In genomic region chr22:31586137-31586920, GRCh38 we compare ENCODE assay signal across 11 cellular contexts.
DNase-seq lines count a peak whose midpoint lies in the region; ATAC-seq and TF ChIP-seq lines count a peak whose summit lies in the region.
"Had no signal": no experiment of that assay in that cellular context is flagged by ENCODE, and none has a peak within 500 bp of the region (broad histone marks: within the 10 kb centered on the region; RNA-seq: fewer than 3 reads in every experiment).

No MANE protein-coding gene starts in this region.

- H3K9ac ChIP-seq in subcutaneous abdominal adipose tissue (ENCODE audit: low read length in 5 of 5) (no peak overlapping the region), SK-N-SH (no peak overlapping the region)

- no peak for TF ChIP-seq POLR2A in esophagus squamous epithelium (IDR thresholded peaks at IDR 0.05)

- H3F3A ChIP-seq in SK-N-SH (replicated peaks; ENCODE audit: insufficient read depth) = peaks cover 5% of the 10 kb centered on the region

- no peaks in the 10 kb centered on the region for H3K27me3 Mint-ChIP-seq in activated naive CD4-positive, alpha-beta T cell treated with anti-CD3 and anti-CD28 coated beads, Interleukin-2, amount 50 U/mL, for 24 hours
- H3K27me3 Mint-ChIP-seq in activated naive CD8-positive, alpha-beta T cell treated with anti-CD3 and anti-CD28 coated beads for 36 hours = no peaks in the 10 kb centered on the region
- H3K27me3 Mint-ChIP-seq in progenitor cell of endocrine pancreas = no peaks in the 10 kb centered on the region
- H3K27me3 Mint-ChIP-seq: IgD-negative memory B cell had no signal

- H3K27ac ChIP-seq in subcutaneous abdominal adipose tissue (ENCODE audit: low read depth, low read length) (peak overlapping the region; percentile 77), esophagus squamous epithelium (no peak overlapping the region), SK-N-SH (ENCODE audit: low read depth in 2 of 2, low read length in 1 of 2) (no peak overlapping the region)

- no peaks in the 10 kb centered on the region for H3K9me2 ChIP-seq in SK-N-SH

- intact Hi-C loops in left cardiac atrium (cut with DNase I) = no loop called here
- intact Hi-C loops in esophagus squamous epithelium (cut with DNase I) = no loop called here

- TF ChIP-seq EP300 in SK-N-SH (IDR thresholded peaks at IDR 0.05; ENCODE audit: borderline replicate concordance in 1 of 2, low read depth in 1 of 2, low read length in 1 of 2) = no peak

- H4K20me1 ChIP-seq in SK-N-SH (ENCODE audit: insufficient read depth) = no peaks in the 10 kb centered on the region

- peaks cover 12% of the 10 kb centered on the region for H3K36me3 Mint-ChIP-seq in activated naive CD4-positive, alpha-beta T cell treated with anti-CD3 and anti-CD28 coated beads, Interleukin-2, amount 50 U/mL, for 24 hours
- H3K36me3 Mint-ChIP-seq in activated naive CD8-positive, alpha-beta T cell treated with anti-CD3 and anti-CD28 coated beads for 36 hours = peaks cover 35% of the 10 kb centered on the region
- H3K36me3 Mint-ChIP-seq in progenitor cell of endocrine pancreas (ENCODE audit: insufficient read depth) = peaks cover 16% of the 10 kb centered on the region

- H3K36me3 ChIP-seq in subcutaneous abdominal adipose tissue (ENCODE audit: control insufficient read depth in 5 of 5, insufficient read depth in 5 of 5, low read length in 5 of 5) (peaks cover 3 to 37% (median 20%) of the 10 kb centered on the region in 5 donors), esophagus squamous epithelium (peaks cover 0 to 57% (median 5%) of the 10 kb centered on the region in 3 donors), SK-N-SH (replicated peaks in 1 of 2; ENCODE audit: control insufficient read depth in 1 of 2, insufficient read depth in 2 of 2, low read length in 1 of 2) (peaks cover 24 to 29% of the 10 kb centered on the region in 2 experiments)

- TF ChIP-seq RAD21 in SK-N-SH (IDR thresholded peaks at IDR 0.05; ENCODE audit: low read length) = no peak

- H3K27ac Mint-ChIP-seq in activated naive CD4-positive, alpha-beta T cell treated with anti-CD3 and anti-CD28 coated beads, Interleukin-2, amount 50 U/mL, for 24 hours = peak overlapping the region; percentile 92
- H3K27ac Mint-ChIP-seq in activated naive CD8-positive, alpha-beta T cell treated with anti-CD3 and anti-CD28 coated beads for 36 hours = peak overlapping the region; percentile 16
- H3K27ac Mint-ChIP-seq in progenitor cell of endocrine pancreas = no peak overlapping the region

- H3K4me3 ChIP-seq in subcutaneous abdominal adipose tissue (ENCODE audit: low read depth in 1 of 5, low read length in 5 of 5) (no peak overlapping the region), esophagus squamous epithelium (no peak overlapping the region), SK-N-SH (ENCODE audit: low read depth in 2 of 2, low read length in 1 of 2) (no peak overlapping the region)

- no peaks in the 10 kb centered on the region for H3K27me3 ChIP-seq in subcutaneous abdominal adipose tissue (ENCODE audit: control insufficient read depth in 5 of 5, insufficient read depth in 4 of 5, low read length in 5 of 5)
- H3K27me3 ChIP-seq in esophagus squamous epithelium = no peaks in the 10 kb centered on the region
- H3K27me3 ChIP-seq in SK-N-SH (ENCODE audit: insufficient read depth) = no peaks in the 10 kb centered on the region

- CTCF ChIA-PET in SK-N-SH (lab: Yijun Ruan, JAX) = interaction anchor here (0.9 kb wide), 1 partner anchor 37 kb away, joined by 5 read pairs; no protein-coding TSS in a partner anchor

- peak; percentile 71 to 76 for ATAC-seq in left cardiac atrium

- no peak for DNase-seq in activated naive CD4-positive, alpha-beta T cell treated with Interleukin-2 at 50 U/mL for 16 hours
- no peak for DNase-seq in activated naive CD8-positive, alpha-beta T cell treated with anti-CD3 and anti-CD28 coated beads for 36 hours
- DNase-seq in left cardiac atrium (no peak), esophagus squamous epithelium (lab: John Stamatoyannopoulos, UW) (no peak), SK-N-SH (no peak), progenitor cell of endocrine pancreas (ENCODE audit: low spot score, unreplicated experiment) (no peak)
- DNase-seq: NCI-H2171 had no signal

- TF ChIP-seq CTCF in esophagus squamous epithelium (IDR thresholded peaks at IDR 0.05) (no peak), SK-N-SH (IDR thresholded peaks at IDR 0.05) (no peak), progenitor cell of endocrine pancreas (IDR thresholded peaks at IDR 0.05; ENCODE audit: unreplicated experiment) (no peak)

- H3K9me3 Mint-ChIP-seq in activated naive CD4-positive, alpha-beta T cell treated with anti-CD3 and anti-CD28 coated beads, Interleukin-2, amount 50 U/mL, for 24 hours = no peaks in the 10 kb centered on the region
- H3K9me3 Mint-ChIP-seq in activated naive CD8-positive, alpha-beta T cell treated with anti-CD3 and anti-CD28 coated beads for 36 hours = no peaks in the 10 kb centered on the region
- H3K9me3 Mint-ChIP-seq in progenitor cell of endocrine pancreas (ENCODE audit: low read depth) = no peaks in the 10 kb centered on the region
- H3K9me3 Mint-ChIP-seq: IgD-negative memory B cell, neural crest cell had no signal

- H2AFZ ChIP-seq in SK-N-SH (ENCODE audit: low read depth) = no peak overlapping the region

- peak overlapping the region; percentile 6 for H3K4me3 Mint-ChIP-seq in activated naive CD4-positive, alpha-beta T cell treated with anti-CD3 and anti-CD28 coated beads, Interleukin-2, amount 50 U/mL, for 24 hours
- no peak overlapping the region for H3K4me3 Mint-ChIP-seq in activated naive CD8-positive, alpha-beta T cell treated with anti-CD3 and anti-CD28 coated beads for 36 hours
- no peak overlapping the region for H3K4me3 Mint-ChIP-seq in progenitor cell of endocrine pancreas (ENCODE audit: low read depth)
- H3K4me3 Mint-ChIP-seq: IgD-negative memory B cell, neural crest cell had no signal

- peaks cover 52% of the 10 kb centered on the region for H3K4me1 Mint-ChIP-seq in activated naive CD4-positive, alpha-beta T cell treated with anti-CD3 and anti-CD28 coated beads, Interleukin-2, amount 50 U/mL, for 24 hours
- peaks cover 36% of the 10 kb centered on the region for H3K4me1 Mint-ChIP-seq in activated naive CD8-positive, alpha-beta T cell treated with anti-CD3 and anti-CD28 coated beads for 36 hours
- H3K4me1 Mint-ChIP-seq in progenitor cell of endocrine pancreas (ENCODE audit: low read depth) = peaks cover 17% of the 10 kb centered on the region

- POLR2A ChIA-PET in SK-N-SH (lab: Yijun Ruan, JAX) = no interaction called here

- H3K4me1 ChIP-seq in subcutaneous abdominal adipose tissue (ENCODE audit: control insufficient read depth in 5 of 5, insufficient read depth in 5 of 5, low read length in 5 of 5) (peaks cover 0 to 23% (median 10%) of the 10 kb centered on the region in 5 donors), esophagus squamous epithelium (no peaks in the 10 kb centered on the region), SK-N-SH (ENCODE audit: control insufficient read depth in 1 of 2, insufficient read depth in 2 of 2, low read depth in 1 of 2, low read length in 1 of 2) (0 out of 4 replicates have a peak, but pooled peaks cover 0 to 18% of the 10 kb centered on the region in 2 experiments)

- no peaks in the 10 kb centered on the region for H3K79me2 ChIP-seq in SK-N-SH (ENCODE audit: insufficient read depth)

- 80 to 85% methylated on average over 7 of the region's 7 CpGs for WGBS in esophagus squamous epithelium, 2 donors
- 81% methylated on average over 7 of the region's 7 CpGs for WGBS in SK-N-SH (ENCODE audit: low lambda C conversion rate)

- H3K9me3 ChIP-seq in subcutaneous abdominal adipose tissue (ENCODE audit: control insufficient read depth in 5 of 5, low read length in 5 of 5) (peaks cover 0 to 6% (median 0%) of the 10 kb centered on the region in 5 donors), esophagus squamous epithelium (no peaks in the 10 kb centered on the region), SK-N-SH (no peaks in the 10 kb centered on the region)

- H3K4me2 ChIP-seq in SK-N-SH = no peak overlapping the region

TF ChIP-seq in SK-N-SH, 30 proteins besides CTCF, POLR2A, EP300 and RAD21:
- no peak for TF ChIP-seq FOSL2 (IDR thresholded peaks at IDR 0.05; ENCODE audit: borderline replicate concordance, low read depth)
- TF ChIP-seq TCF12 (IDR thresholded peaks at IDR 0.05) = no peak
- TF ChIP-seq TAF1 (IDR thresholded peaks at IDR 0.05; ENCODE audit: borderline replicate concordance, low read depth, low read length) = no peak
- no peak for TF ChIP-seq PBX3 (IDR thresholded peaks at IDR 0.05)
- TF ChIP-seq MEF2A (IDR thresholded peaks at IDR 0.05; ENCODE audit: borderline replicate concordance, low read depth) = no peak
- TF ChIP-seq RXRA (IDR thresholded peaks at IDR 0.05; ENCODE audit: borderline replicate concordance, low read depth) = no peak
